Comparison of ENCODE assay signal across 8 cellular contexts in the genomic region with DNA sequence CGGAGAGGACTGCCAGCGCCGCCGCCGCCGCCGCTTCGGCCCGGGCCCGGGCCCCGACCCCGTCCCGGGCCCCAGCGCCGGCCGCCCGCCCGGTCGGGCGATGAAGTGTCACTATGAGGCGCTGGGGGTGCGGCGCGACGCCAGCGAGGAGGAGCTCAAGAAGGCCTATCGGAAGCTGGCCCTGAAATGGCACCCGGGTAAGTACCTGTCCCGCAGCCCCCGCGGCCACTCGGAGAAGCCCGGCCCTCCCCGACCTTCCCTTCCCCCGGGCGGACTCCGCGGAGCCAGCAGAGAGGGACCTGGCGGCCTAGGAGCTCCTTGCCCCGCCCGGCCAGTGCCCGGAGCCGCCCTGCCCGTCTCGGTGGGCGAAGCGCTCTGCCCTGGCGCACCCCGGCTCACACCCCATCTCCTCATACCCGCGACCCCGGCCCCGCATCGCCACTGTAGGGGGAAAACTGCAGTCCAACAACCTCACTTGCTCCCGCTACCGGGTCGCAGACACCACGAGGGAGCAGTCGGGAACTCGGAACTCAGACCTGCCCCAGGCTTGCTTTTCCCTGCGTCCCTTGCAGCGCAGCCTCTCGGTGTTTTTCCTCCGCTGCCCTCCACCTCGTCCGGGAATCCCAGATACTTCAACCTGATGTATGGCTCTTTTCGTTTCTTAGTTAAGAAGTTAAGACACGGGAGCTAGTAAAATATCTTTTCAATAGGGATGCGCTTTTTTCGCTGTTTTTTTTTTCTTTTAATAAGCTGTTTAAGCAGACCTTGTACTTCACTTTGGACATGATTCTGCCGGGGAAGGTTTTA. TPM values are rescaled to one million over a fixed set of nuclear protein-coding genes. Genes with fewer than 3 reads are reported as not detected.
DNase-seq lines count a peak whose midpoint lies in the region; ATAC-seq, FAIRE-seq and TF ChIP-seq lines count a peak whose summit lies in the region.

No MANE protein-coding gene starts in this region.

- intact Hi-C loops in kidney (cut with DNase I): no loop called here

- FAIRE-seq in kidney (lab: Jason Lieb, UNC): no peak

- H3K4me3 ChIP-seq in AG09309 (ENCODE audit: control insufficient read depth, low read depth, low read length) (peak overlapping the region; percentile 95), kidney (ENCODE audit: low read length in 2 of 2) (peak overlapping the region; percentile 83 to 90)

- peak overlapping the region; percentile 78 to 86 for H3K9ac ChIP-seq in kidney (ENCODE audit: low read length in 2 of 2)

- H3K36me3 ChIP-seq in kidney (ENCODE audit: control insufficient read depth in 1 of 2, insufficient read depth in 2 of 2, low read length in 2 of 2): peaks cover 0 to 9% of the 10 kb centered on the region in 2 donors

- peak overlapping the region; percentile 90 to 91 for H3K27ac ChIP-seq in kidney (ENCODE audit: low read depth in 2 of 2, low read length in 2 of 2)

- H3K4me1 ChIP-seq in kidney (ENCODE audit: control insufficient read depth in 1 of 2, insufficient read depth in 1 of 2, low read depth in 1 of 2, low read length in 2 of 2): peaks cover 4% of the 10 kb centered on the region in 2 donors

- H3K9me3 ChIP-seq in kidney (ENCODE audit: control insufficient read depth in 1 of 2, low read length in 2 of 2): no peaks in the 10 kb centered on the region

- no peak for DNase-seq in AG09309 (ENCODE audit: low read depth)
- peak; percentile 76 for DNase-seq in NCI-H345 (lab: John Stamatoyannopoulos, UW)
- DNase-seq in activated CD4-positive, CD25-positive, alpha-beta regulatory T cell treated with anti-CD3 and anti-CD28 coated beads, Interleukin-2, amount 50 U/mL, for 16 hours (ENCODE audit: low read depth, low spot score): peak; percentile 64
- peak; percentile 80 for DNase-seq in central memory CD4-positive, alpha-beta T cell
- DNase-seq in kidney: peak; percentile 97
- DNase-seq in stimulated activated CD4-positive, alpha-beta T cell treated with anti-CD3 and anti-CD28 coated beads, Interleukin-15, amount 100 ng/mL, for 24 hours: peak; percentile 85

- no peak for TF ChIP-seq CTCF in AG09309 (IDR thresholded peaks at IDR 0.05; ENCODE audit: control insufficient read depth, insufficient read depth, low read depth, low read length, missing control alignments)
- TF ChIP-seq CTCF in kidney (IDR thresholded peaks at IDR 0.05; ENCODE audit: borderline replicate concordance, extremely low read depth, insufficient read depth): no peak

- ATAC-seq in GM18909 (IDR thresholded peaks at IDR 0.05; ENCODE audit: poor library complexity, unreplicated experiment) (peak; percentile 81), HG03135 (IDR thresholded peaks at IDR 0.05; ENCODE audit: unreplicated experiment) (peak; percentile 79)

RNA-seq across cellular contexts. Expression of a gene that starts 0.6 kb away (rescaled TPM):
- 45.0 TPM for total RNA-seq in kidney
- 24.5 TPM for polyA plus RNA-seq in kidney (ENCODE audit: insufficient read depth, low read depth, low replicate concordance)

RNA-seq across cellular contexts. Expression of a gene that starts 14.4 kb away (rescaled TPM):
- total RNA-seq in kidney: 22.9 TPM
- 23.1 TPM for polyA plus RNA-seq in kidney (ENCODE audit: insufficient read depth, low read depth, low replicate concordance)

RNA-seq across cellular contexts. Expression of a gene that starts 14.6 kb away (rescaled TPM):
- 14.8 TPM for total RNA-seq in kidney
- 15.3 TPM for polyA plus RNA-seq in kidney (ENCODE audit: insufficient read depth, low read depth, low replicate concordance)
